8 cellular contexts compared by ENCODE assay signal in genomic region chr5:137344723-137345322, GRCh38.
DNase-seq lines count a peak whose midpoint lies in the region; ATAC-seq and TF ChIP-seq lines count a peak whose summit lies in the region.

No MANE protein-coding gene starts in this region.

- peak in 2 of 3 donors; percentile 1 to 24 for DNase-seq in stimulated activated CD4-positive, alpha-beta T cell treated with anti-CD3 and anti-CD28 coated beads, Interleukin-12 subunit alpha, Interleukin-12 subunit beta, amount 100 ng/mL, for 48 hours (ENCODE audit: low read depth in 2 of 3, low spot score in 1 of 3)
- no peak for DNase-seq in stimulated activated CD4-positive, alpha-beta T cell treated with anti-CD3 and anti-CD28 coated beads, Interleukin-4, amount 100 ng/mL, for 4 hours
- DNase-seq in NCI-H1436 (lab: John Stamatoyannopoulos, UW) (peak; percentile 62), iPS DF 4.7 (ENCODE audit: extremely low read depth, low spot score) (peak; percentile 41), thoracic aorta (ENCODE audit: low spot score) (no peak)
- DNase-seq in activated CD8-positive, alpha-beta T cell treated with anti-CD3 and anti-CD28 coated beads for 36 hours: peak; percentile 53

- H3K4me3 Mint-ChIP-seq in activated CD8-positive, alpha-beta T cell treated with anti-CD3 and anti-CD28 coated beads for 36 hours: no peak overlapping the region

- H3K27me3 ChIP-seq in thoracic aorta (replicated peaks; ENCODE audit: insufficient read depth): no peaks in the 10 kb centered on the region

- H3K4me1 ChIP-seq in thoracic aorta (ENCODE audit: control insufficient read depth in 1 of 2, low read depth in 2 of 2): peaks cover 0 to 17% of the 10 kb centered on the region in 2 donors

- H3K27ac Mint-ChIP-seq in activated CD8-positive, alpha-beta T cell treated with anti-CD3 and anti-CD28 coated beads for 36 hours: no peak overlapping the region

- CTCF ChIA-PET in activated CD8-positive, alpha-beta T cell treated with anti-CD3 and anti-CD28 coated beads for 36 hours (lab: Charles Lee): interaction anchor here (1.0 to 2.4 kb wide), 9 partner anchors 10 to 170 kb away, joined by 3 to 15 read pairs (median 3); no protein-coding TSS in a partner anchor

- no peaks in the 10 kb centered on the region for H3K4me1 Mint-ChIP-seq in activated CD8-positive, alpha-beta T cell treated with anti-CD3 and anti-CD28 coated beads for 36 hours (ENCODE audit: low read depth)

- no peaks in the 10 kb centered on the region for H3K9me3 ChIP-seq in thoracic aorta

- ATAC-seq in activated CD8-positive, alpha-beta T cell treated with anti-CD3 and anti-CD28 coated beads for 36 hours: no peak
- ATAC-seq in thoracic aorta (ENCODE audit: insufficient number of reproducible peaks, low FRiP score, low read depth) (no peak), GM18909 (IDR thresholded peaks at IDR 0.05; ENCODE audit: poor library complexity, unreplicated experiment) (no peak), GM21529 (IDR thresholded peaks at IDR 0.05; ENCODE audit: unreplicated experiment) (no peak)

- H3K36me3 ChIP-seq in thoracic aorta: no peaks in the 10 kb centered on the region

- no peak overlapping the region for H3K27ac ChIP-seq in thoracic aorta

- H3K4me3 ChIP-seq in thoracic aorta: no peak overlapping the region

- POLR2A ChIA-PET in activated CD8-positive, alpha-beta T cell treated with anti-CD3 and anti-CD28 coated beads for 36 hours (lab: Charles Lee): no interaction called here

- H3K36me3 Mint-ChIP-seq in activated CD8-positive, alpha-beta T cell treated with anti-CD3 and anti-CD28 coated beads for 36 hours (ENCODE audit: low read depth): no peaks in the 10 kb centered on the region

- intact Hi-C loops in activated CD8-positive, alpha-beta T cell treated with anti-CD3 and anti-CD28 coated beads for 36 hours (cut with micrococcal nuclease): loop anchor here (2.0 kb wide), 1 partner anchor 154 kb away; the partner anchor contains the start of gene SPOCK1

- H3K9me3 Mint-ChIP-seq in activated CD8-positive, alpha-beta T cell treated with anti-CD3 and anti-CD28 coated beads for 36 hours: no peaks in the 10 kb centered on the region

- no peaks in the 10 kb centered on the region for H3K27me3 Mint-ChIP-seq in activated CD8-positive, alpha-beta T cell treated with anti-CD3 and anti-CD28 coated beads for 36 hours

- peak; percentile 88 for TF ChIP-seq CTCF in activated CD8-positive, alpha-beta T cell treated with anti-CD3 and anti-CD28 coated beads for 36 hours (IDR thresholded peaks at IDR 0.05)
- TF ChIP-seq CTCF in thoracic aorta (IDR thresholded peaks at IDR 0.05): peak; percentile 73

Comparison
In these comparisons a context has a peak if more than half of its experiments do, and no peak if none do; other contexts are left out.
1. DNase-seq: peak in stimulated activated CD4-positive, alpha-beta T cell treated with anti-CD3 and anti-CD28 coated beads, Interleukin-12 subunit alpha, Interleukin-12 subunit beta, amount 100 ng/mL, for 48 hours (2 of 3), NCI-H1436 (single experiment), activated CD8-positive, alpha-beta T cell treated with anti-CD3 and anti-CD28 coated beads for 36 hours (single experiment) and iPS DF 4.7 (single experiment); none in stimulated activated CD4-positive, alpha-beta T cell treated with anti-CD3 and anti-CD28 coated beads, Interleukin-4, amount 100 ng/mL, for 4 hours (0 of 2) and thoracic aorta (single experiment).